1 cellular context compared by ENCODE assay signal in genomic region chr16:50664270-50664669, GRCh38.
A peak's percentile ranks its signal among the peaks of the same experiment; 100 is the strongest.
TF ChIP-seq lines count a peak whose summit lies in the region.

No MANE protein-coding gene starts in this region.

TF ChIP-seq in HepG2, 621 proteins besides CTCF, POLR2A, EP300 and RAD21:
- TF ChIP-seq ZNF34 (CRISPR knock-in tag; IDR thresholded peaks at IDR 0.05; ENCODE audit: borderline replicate concordance), result 0 out of 2 replicates have a peak, but pooled peaks have one; percentile 21
- TF ChIP-seq ZNF24 (IDR thresholded peaks at IDR 0.05), result no peak
